3 cellular contexts compared by ENCODE assay signal in genomic region chr1:233611363-233611762, GRCh38. TPM values are rescaled to one million over a fixed set of nuclear protein-coding genes. Genes with fewer than 3 reads are reported as not detected.
"Had no signal": no experiment of that assay in that cellular context is flagged by ENCODE, and none has a peak within 500 bp of the region (broad histone marks: within the 10 kb centered on the region; RNA-seq: fewer than 3 reads in every experiment).

No MANE protein-coding gene starts in this region.

RNA-seq across cellular contexts. Expression of gene KCNK1, which starts 2.5 kb away (rescaled TPM):
- total RNA-seq: activated B cell treated with CpG ODN at 0.5 μM for 24 hours; activated CD8-positive, alpha-beta T cell treated with anti-CD3 and anti-CD28 coated beads for 36 hours; activated naive CD8-positive, alpha-beta T cell treated with anti-CD3 and anti-CD28 coated beads for 36 hours had no signal
